16 cellular contexts compared by ENCODE assay signal in the genomic region with DNA sequence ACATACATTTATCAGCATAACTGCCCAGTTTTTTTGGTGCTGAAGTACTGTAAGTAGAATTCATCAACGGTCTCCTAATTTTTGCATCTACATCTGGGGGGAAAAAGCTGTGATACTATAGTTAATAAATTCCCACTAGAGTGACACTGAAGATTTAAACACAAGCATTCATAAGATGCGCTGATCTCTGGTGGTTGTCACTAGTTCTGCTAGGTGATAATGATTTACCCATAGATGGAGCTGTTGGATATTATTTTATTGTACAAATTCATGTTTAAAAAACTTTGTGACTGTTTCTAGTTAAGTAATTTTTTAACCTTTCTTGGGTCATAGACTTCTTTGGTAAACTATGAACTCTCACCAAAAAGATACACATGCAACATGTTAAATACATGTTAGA.
DNase-seq lines count a peak whose midpoint lies in the region; ATAC-seq and TF ChIP-seq lines count a peak whose summit lies in the region.
"Had no signal": no experiment of that assay in that cellular context is flagged by ENCODE, and none has a peak within 500 bp of the region (broad histone marks: within the 10 kb centered on the region; RNA-seq: fewer than 3 reads in every experiment).

No MANE protein-coding gene starts in this region.

- H3K4me3 Mint-ChIP-seq in activated T-helper 1 cell treated with anti-CD3 and anti-CD28 coated beads, Interleukin-12 subunit alpha, Interleukin-12 subunit beta, Interleukin-2, Interleukin-4 antibody, amounts not matched to agents 30 ng/mL and 10 ng/mL and 1 ng/mL, durations not matched to agents 14 hours and 24 hours and 36 hours = no peak overlapping the region
- H3K4me3 Mint-ChIP-seq: memory B cell had no signal

- no peak overlapping the region for H3K23ac ChIP-seq in IMR-90 (ENCODE audit: low read depth, low read length)

- H3K9me1 ChIP-seq in IMR-90 (ENCODE audit: insufficient read depth, low read length) = peaks cover 3% of the 10 kb centered on the region

- H2BK120ac ChIP-seq in IMR-90 (ENCODE audit: low read depth, low read length) = no peak overlapping the region

- no peak overlapping the region for H3K14ac ChIP-seq in IMR-90 (replicated peaks; ENCODE audit: low read depth, low read length)

- H3K27ac Mint-ChIP-seq in activated T-helper 1 cell treated with anti-CD3 and anti-CD28 coated beads, Interleukin-12 subunit alpha, Interleukin-12 subunit beta, Interleukin-2, Interleukin-4 antibody, amounts not matched to agents 30 ng/mL and 10 ng/mL and 1 ng/mL, durations not matched to agents 14 hours and 24 hours and 36 hours = no peak overlapping the region
- H3K27ac Mint-ChIP-seq: activated naive CD4-positive, alpha-beta T cell treated with anti-CD3 and anti-CD28 coated beads, Interleukin-2, amount 50 U/mL, for 72 hours; memory B cell had no signal

- TF ChIP-seq POLR2A in IMR-90 (IDR thresholded peaks at IDR 0.05; ENCODE audit: low read depth, low read length) = no peak

- ATAC-seq in IMR-90 (ENCODE audit: low read depth) (no peak), HG02759 (IDR thresholded peaks at IDR 0.05; ENCODE audit: unreplicated experiment) (no peak), HG03432 (IDR thresholded peaks at IDR 0.05; ENCODE audit: unreplicated experiment) (no peak)
- ATAC-seq: activated naive CD4-positive, alpha-beta T cell treated with anti-CD3 and anti-CD28 coated beads, Interleukin-2, amount 50 U/mL, for 72 hours had no signal

- H2BK5ac ChIP-seq in IMR-90 (ENCODE audit: low read depth, low read length, poor library complexity, severe bottlenecking) = no peak overlapping the region

- H3K56ac ChIP-seq in IMR-90 (ENCODE audit: extremely low read depth, insufficient read depth, low read length) = no peak overlapping the region

- peaks cover 13% of the 10 kb centered on the region for H3K36me3 Mint-ChIP-seq in activated T-helper 1 cell treated with anti-CD3 and anti-CD28 coated beads, Interleukin-12 subunit alpha, Interleukin-12 subunit beta, Interleukin-2, Interleukin-4 antibody, amounts not matched to agents 30 ng/mL and 10 ng/mL and 1 ng/mL, durations not matched to agents 14 hours and 24 hours and 36 hours (ENCODE audit: low read depth)

- H2BK15ac ChIP-seq in IMR-90 (ENCODE audit: low read depth, low read length) = no peak overlapping the region

- no peak overlapping the region for H3K4me2 ChIP-seq in IMR-90 (ENCODE audit: low read depth, low read length)

- dilution Hi-C loops in IMR-90 (cut with HindIII; ENCODE audit: low sequenced_read_pairs, unreplicated experiment) = no loop called here

- H3K9me3 Mint-ChIP-seq in activated T-helper 1 cell treated with anti-CD3 and anti-CD28 coated beads, Interleukin-12 subunit alpha, Interleukin-12 subunit beta, Interleukin-2, Interleukin-4 antibody, amounts not matched to agents 30 ng/mL and 10 ng/mL and 1 ng/mL, durations not matched to agents 14 hours and 24 hours and 36 hours = no peaks in the 10 kb centered on the region
- H3K9me3 Mint-ChIP-seq: activated naive CD4-positive, alpha-beta T cell treated with anti-CD3 and anti-CD28 coated beads, Interleukin-2, amount 50 U/mL, for 72 hours; memory B cell had no signal

- H3K27ac ChIP-seq in IMR-90 (ENCODE audit: insufficient read depth, low read length) = no peak overlapping the region
- no peak overlapping the region for H3K27ac ChIP-seq in ascending aorta
- H3K27ac ChIP-seq: ovary had no signal

- H3K27me3 ChIP-seq in IMR-90 (ENCODE audit: control insufficient read depth, insufficient read depth, low read length) (no peaks in the 10 kb centered on the region), ascending aorta (no peaks in the 10 kb centered on the region)
- H3K27me3 ChIP-seq: ovary had no signal

- no CpG with 5 or more reads among the region's 2 CpGs for WGBS in IMR-90 (ENCODE audit: extremely low coverage in 2 of 2, insufficient read length in 1 of 2), 2 experiments

- POLR2A ChIA-PET in IMR-90 (lab: Charles Lee; ENCODE audit: unreplicated experiment) = no interaction called here

- peaks cover 2% of the 10 kb centered on the region; the same call in 1 of the 2 replicates for H3K36me3 ChIP-seq in IMR-90 (ENCODE audit: control insufficient read depth, insufficient read depth, low read length)
- H3K36me3 ChIP-seq in ascending aorta = peaks cover 5 to 6% of the 10 kb centered on the region in 2 donors
- H3K36me3 ChIP-seq: ovary had no signal

- H4K20me1 ChIP-seq in IMR-90 (ENCODE audit: insufficient read depth, low read length) = no peaks in the 10 kb centered on the region

- in situ Hi-C loops in IMR-90 (cut with MboI; ENCODE audit: low sequenced_read_pairs) = no loop called here

- H4K91ac ChIP-seq in IMR-90 (ENCODE audit: insufficient read depth, low read depth, low read length) = no peak overlapping the region

- DNase-seq in AG09319 (ENCODE audit: extremely low read depth, low read depth) (no peak), IMR-90 (no peak), ascending aorta (ENCODE audit: low spot score in 2 of 2) (no peak), lung microvascular endothelial cell (ENCODE audit: low read depth in 2 of 2) (peak; percentile 43 to 51), NCI-H187 treated with DMSO at 0.1 percent for 48 hours (lab: John Stamatoyannopoulos, UW) (no peak)
- no peak for DNase-seq in activated T-helper 1 cell treated with anti-CD3 and anti-CD28 coated beads, Interleukin-12 subunit alpha, Interleukin-12 subunit beta, Interleukin-2, Interleukin-4 antibody, amounts not matched to agents 30 ng/mL and 10 ng/mL and 1 ng/mL, durations not matched to agents 14 hours and 24 hours and 36 hours (ENCODE audit: low spot score)
- DNase-seq: COR-L47; hypothalamus; NCI-H1417; ovary; stimulated activated CD4-positive, alpha-beta T cell treated with anti-CD3 and anti-CD28 coated beads, Interleukin-2, amount 100 ng/mL, for 24 hours; stimulated activated naive CD4-positive, alpha-beta T cell had no signal

- no peak overlapping the region for H2AFZ ChIP-seq in IMR-90 (replicated peaks; ENCODE audit: low read length, poor library complexity)

- TF ChIP-seq CTCF in AG09319 (IDR thresholded peaks at IDR 0.05; ENCODE audit: low read depth, low read length) = peak; percentile 36
- TF ChIP-seq CTCF in IMR-90 (conservative IDR thresholded peaks at IDR 0.05; ENCODE audit: low read depth, low read length) = peak; percentile 35
- peak in 2 of 3 experiments; percentile 4 to 40 for TF ChIP-seq CTCF in ascending aorta (IDR thresholded peaks at IDR 0.05)

- no peak overlapping the region for H2AK9ac ChIP-seq in IMR-90 (replicated peaks; ENCODE audit: low read depth, low read length, poor library complexity)

- intact Hi-C loops in IMR-90 (cut with micrococcal nuclease) = loop anchor here (2.0 kb wide), 1 partner anchor 129 kb away; no protein-coding TSS in a partner anchor
- intact Hi-C loops in ascending aorta (cut with DNase I) = loop anchor here (2.0 kb wide), 1 partner anchor 27 kb away; no protein-coding TSS in a partner anchor
- intact Hi-C loops in activated T-helper 1 cell treated with anti-CD3 and anti-CD28 coated beads, Interleukin-12 subunit alpha, Interleukin-12 subunit beta, Interleukin-2, Interleukin-4 antibody, amounts not matched to agents 30 ng/mL and 10 ng/mL and 1 ng/mL, durations not matched to agents 14 hours and 24 hours and 36 hours (cut with micrococcal nuclease) = loop anchor here (1.0 kb wide), 1 partner anchor 129 kb away; no protein-coding TSS in a partner anchor

- H3K18ac ChIP-seq in IMR-90 (ENCODE audit: low read depth, low read length) = no peak overlapping the region

- CTCF ChIA-PET in IMR-90 (lab: Yijun Ruan, JAX) = interaction anchor here (0.6 kb wide), 2 partner anchors 47 to 149 kb away, joined by 3 to 4 read pairs; no protein-coding TSS in a partner anchor

- no peaks in the 10 kb centered on the region; a peak in 1 of 4 replicates for H3K79me1 ChIP-seq in IMR-90 (ENCODE audit: low read depth in 1 of 2, low read length in 2 of 2)

- no peak overlapping the region for H4K8ac ChIP-seq in IMR-90 (ENCODE audit: low read depth in 2 of 2, low read length in 2 of 2)

- H3K4ac ChIP-seq in IMR-90 (ENCODE audit: low read depth, low read length) = no peak overlapping the region

- H2AK5ac ChIP-seq in IMR-90 (ENCODE audit: low read depth, low read length) = no peak overlapping the region

- no TSS peak for BruUV-seq in IMR-90 (replicated peaks; lab: Mats Ljungman, UMichigan)

- H3K4me3 ChIP-seq in IMR-90 (ENCODE audit: insufficient read depth, low read depth, low read length) = no peak overlapping the region
- no peak overlapping the region for H3K4me3 ChIP-seq in ascending aorta
- H3K4me3 ChIP-seq: ovary had no signal

- no peak overlapping the region for H4K5ac ChIP-seq in IMR-90 (ENCODE audit: low read depth, low read length)

- no peak overlapping the region for H3K9ac ChIP-seq in IMR-90 (ENCODE audit: low read depth, low read length)

- TF ChIP-seq RAD21 in IMR-90 (IDR thresholded peaks at IDR 0.05; ENCODE audit: low read length) = peak; percentile 26; the same call in 1 of the 2 replicates

- no peaks in the 10 kb centered on the region for H3K27me3 Mint-ChIP-seq in activated T-helper 1 cell treated with anti-CD3 and anti-CD28 coated beads, Interleukin-12 subunit alpha, Interleukin-12 subunit beta, Interleukin-2, Interleukin-4 antibody, amounts not matched to agents 30 ng/mL and 10 ng/mL and 1 ng/mL, durations not matched to agents 14 hours and 24 hours and 36 hours (ENCODE audit: insufficient read depth)
- H3K27me3 Mint-ChIP-seq: memory B cell had no signal

- H3K4me1 ChIP-seq in IMR-90 (ENCODE audit: control insufficient read depth, insufficient read depth, low read length) (no peaks in the 10 kb centered on the region), ascending aorta (no peaks in the 10 kb centered on the region)

- H2BK20ac ChIP-seq in IMR-90 (ENCODE audit: low read depth, low read length) = no peak overlapping the region

- H3K9me3 ChIP-seq in IMR-90 (ENCODE audit: control insufficient read depth, insufficient read depth, low read length) (no peaks in the 10 kb centered on the region), ascending aorta (no peaks in the 10 kb centered on the region)
- H3K9me3 ChIP-seq: ovary had no signal

- H3K4me1 Mint-ChIP-seq in activated T-helper 1 cell treated with anti-CD3 and anti-CD28 coated beads, Interleukin-12 subunit alpha, Interleukin-12 subunit beta, Interleukin-2, Interleukin-4 antibody, amounts not matched to agents 30 ng/mL and 10 ng/mL and 1 ng/mL, durations not matched to agents 14 hours and 24 hours and 36 hours (ENCODE audit: low read depth) = peaks cover 7% of the 10 kb centered on the region
- H3K4me1 Mint-ChIP-seq: memory B cell had no signal

TF ChIP-seq in IMR-90, 13 proteins besides CTCF, POLR2A, EP300 and RAD21:
- TF ChIP-seq CEBPB (IDR thresholded peaks at IDR 0.05; ENCODE audit: low read depth, low read length) (no peak), SMC3 (IDR thresholded peaks at IDR 0.05; ENCODE audit: low read depth, low read length) (peak; percentile 21; the same call in 1 of the 2 replicates)
TF ChIP-seq in IMR-90: peak in this region for 1.

Comparison
In these comparisons a context has a peak if more than half of its experiments do, and no peak if none do; other contexts are left out.
1. DNase-seq: peak in lung microvascular endothelial cell (2 of 2); none in AG09319 (single experiment), IMR-90 (single experiment), ascending aorta (0 of 2), activated T-helper 1 cell treated with anti-CD3 and anti-CD28 coated beads, Interleukin-12 subunit alpha, Interleukin-12 subunit beta, Interleukin-2, Interleukin-4 antibody, amounts not matched to agents 30 ng/mL and 10 ng/mL and 1 ng/mL, durations not matched to agents 14 hours and 24 hours and 36 hours (single experiment) and NCI-H187 treated with DMSO at 0.1 percent for 48 hours (single experiment).
2. Peak in every context shown above with its lines, with median percentiles within 50 percentile points of each other: CTCF ChIP-seq.